ENCODE assay signal across 12 cellular contexts in genomic region chr4:121654738-121655137, GRCh38. TPM values are rescaled to one million over a fixed set of nuclear protein-coding genes. Genes with fewer than 3 reads are reported as not detected.
DNase-seq lines count a peak whose midpoint lies in the region; ATAC-seq and TF ChIP-seq lines count a peak whose summit lies in the region.
"Had no signal": no experiment of that assay in that cellular context is flagged by ENCODE, and none has a peak within 500 bp of the region (broad histone marks: within the 10 kb centered on the region; RNA-seq: fewer than 3 reads in every experiment).

No MANE protein-coding gene starts in this region.

- H3K4me2 ChIP-seq in Karpas-422 (ENCODE audit: low read depth, low read length, poor library complexity, severe bottlenecking), result peak overlapping the region; percentile 45
- H3K4me2 ChIP-seq: BLaER1 treated with 17β-estradiol and CSF1 and Interleukin-3, amounts not matched to agents 10 nM and 100 nM had no signal

- H3K4me1 ChIP-seq in Karpas-422 (ENCODE audit: low read length), result peaks cover 9% of the 10 kb centered on the region
- peaks cover 0 to 9% (median 0%) of the 10 kb centered on the region in 9 donors for H3K4me1 ChIP-seq in heart right ventricle
- H3K4me1 ChIP-seq: BLaER1 treated with 17β-estradiol and CSF1 and Interleukin-3, amounts not matched to agents 10 nM and 100 nM had no signal

- intact Hi-C loops in heart right ventricle (cut with DNase I) (loop anchor here (2.0 to 10.0 kb wide), 15 partner anchors 57 to 462 kb away; no protein-coding TSS in a partner anchor), natural killer cell (cut with micrococcal nuclease) (no loop called here)

- no peaks in the 10 kb centered on the region for H4K20me1 ChIP-seq in Karpas-422 (ENCODE audit: insufficient read depth, low read depth, low read length)
- H4K20me1 ChIP-seq: BLaER1 treated with 17β-estradiol and CSF1 and Interleukin-3, amounts not matched to agents 10 nM and 100 nM had no signal

- H2AFZ ChIP-seq in Karpas-422 (ENCODE audit: low read length), result no peak overlapping the region

- DNase-seq in Karpas-422 (peak; percentile 67), NCI-H2107 treated with DMSO at 0.1 percent for 48 hours (lab: John Stamatoyannopoulos, UW; ENCODE audit: unreplicated experiment) (no peak), heart right ventricle (no peak), natural killer cell (no peak)
- no peak for DNase-seq in naive thymus-derived CD8-positive, alpha-beta T cell
- DNase-seq: effector CD4-positive, alpha-beta T cell; left ventricle myocardium inferior; stimulated activated CD4-positive, alpha-beta T cell treated with anti-CD3 and anti-CD28 coated beads, Interleukin-1b, Interleukin-23, amount 100 ng/mL, for 48 hours had no signal

- no peak overlapping the region for H3K27ac Mint-ChIP-seq in naive thymus-derived CD8-positive, alpha-beta T cell
- H3K27ac Mint-ChIP-seq in natural killer cell, result no peak overlapping the region

- TF ChIP-seq CTCF in heart right ventricle (IDR thresholded peaks at IDR 0.05), result no peak
- no peak for TF ChIP-seq CTCF in natural killer cell (IDR thresholded peaks at IDR 0.05)

- peaks cover 4 to 18% (median 7%) of the 10 kb centered on the region in 5 donors for H3K27me3 Mint-ChIP-seq in naive thymus-derived CD8-positive, alpha-beta T cell
- H3K27me3 Mint-ChIP-seq in natural killer cell (ENCODE audit: low read depth in 2 of 2), result peaks cover 7 to 13% of the 10 kb centered on the region in 2 donors

- no peaks in the 10 kb centered on the region for H3K79me2 ChIP-seq in Karpas-422 (ENCODE audit: low read length)

- POLR2A ChIA-PET in naive thymus-derived CD8-positive, alpha-beta T cell (lab: Charles Lee), result no interaction called here

- no peak overlapping the region for H3K4me3 ChIP-seq in Karpas-422 (ENCODE audit: low read length)
- no peak overlapping the region for H3K4me3 ChIP-seq in heart right ventricle
- H3K4me3 ChIP-seq: BLaER1 treated with 17β-estradiol and CSF1 and Interleukin-3, amounts not matched to agents 10 nM and 100 nM; left ventricle myocardium inferior had no signal

- H3K9me3 ChIP-seq in Karpas-422 (ENCODE audit: low read length), result no peaks in the 10 kb centered on the region
- H3K9me3 ChIP-seq in heart right ventricle, result no peaks in the 10 kb centered on the region
- H3K9me3 ChIP-seq: BLaER1 treated with 17β-estradiol and CSF1 and Interleukin-3, amounts not matched to agents 10 nM and 100 nM; left ventricle myocardium inferior had no signal

- no peak overlapping the region for H3K27ac ChIP-seq in Karpas-422 (ENCODE audit: low read length)
- no peak overlapping the region for H3K27ac ChIP-seq in heart right ventricle
- H3K27ac ChIP-seq: BLaER1 treated with 17β-estradiol and CSF1 and Interleukin-3, amounts not matched to agents 10 nM and 100 nM; left ventricle myocardium inferior had no signal

- H3K36me3 Mint-ChIP-seq in naive thymus-derived CD8-positive, alpha-beta T cell, result no peaks in the 10 kb centered on the region
- no peaks in the 10 kb centered on the region for H3K36me3 Mint-ChIP-seq in natural killer cell

- ATAC-seq in GM18520 (IDR thresholded peaks at IDR 0.05; ENCODE audit: unreplicated experiment) (peak; percentile 78), GM21381 (IDR thresholded peaks at IDR 0.05; ENCODE audit: unreplicated experiment) (peak; percentile 87), HG02973 (IDR thresholded peaks at IDR 0.05; ENCODE audit: unreplicated experiment) (peak; percentile 92), heart right ventricle (no peak), natural killer cell (no peak)
- ATAC-seq in naive thymus-derived CD8-positive, alpha-beta T cell, result no peak

- H3K27me3 ChIP-seq in Karpas-422 (ENCODE audit: low read length) (no peaks in the 10 kb centered on the region), heart right ventricle (no peaks in the 10 kb centered on the region)
- H3K27me3 ChIP-seq: BLaER1 treated with 17β-estradiol and CSF1 and Interleukin-3, amounts not matched to agents 10 nM and 100 nM had no signal

- no peak overlapping the region for H3K4me3 Mint-ChIP-seq in naive thymus-derived CD8-positive, alpha-beta T cell
- no peak overlapping the region for H3K4me3 Mint-ChIP-seq in natural killer cell

- H3K36me3 ChIP-seq in Karpas-422 (ENCODE audit: insufficient read depth, low read length), result no peaks in the 10 kb centered on the region
- no peaks in the 10 kb centered on the region for H3K36me3 ChIP-seq in heart right ventricle
- H3K36me3 ChIP-seq: BLaER1 treated with 17β-estradiol and CSF1 and Interleukin-3, amounts not matched to agents 10 nM and 100 nM; left ventricle myocardium inferior had no signal

- H3K9me3 Mint-ChIP-seq in naive thymus-derived CD8-positive, alpha-beta T cell, result no peaks in the 10 kb centered on the region
- no peaks in the 10 kb centered on the region for H3K9me3 Mint-ChIP-seq in natural killer cell

- no peaks in the 10 kb centered on the region for H3K4me1 Mint-ChIP-seq in naive thymus-derived CD8-positive, alpha-beta T cell
- no peaks in the 10 kb centered on the region for H3K4me1 Mint-ChIP-seq in natural killer cell

- H3K9me2 ChIP-seq in Karpas-422 (replicated peaks; ENCODE audit: insufficient read depth, low read length), result no peaks in the 10 kb centered on the region

- 94 to 95% methylated on average over 3 of the region's 3 CpGs for WGBS in heart right ventricle, 2 donors

- no peak overlapping the region for H3K9ac ChIP-seq in Karpas-422 (ENCODE audit: low read length)
- H3K9ac ChIP-seq: BLaER1 treated with 17β-estradiol and CSF1 and Interleukin-3, amounts not matched to agents 10 nM and 100 nM had no signal

RNA-seq across cellular contexts. Expression of gene ANXA5, which starts 42.0 kb away (rescaled TPM):
- 67.2 and 89.5 TPM in 2 replicates for total RNA-seq in Karpas-422 (2014; rRNA removed; shearing (Covaris generic); ENCODE audit: low replicate concordance)
- 10 to 100 TPM; 38.2 to 40.7 TPM for total RNA-seq in naive thymus-derived CD8-positive, alpha-beta T cell
- polyA plus RNA-seq in naive thymus-derived CD8-positive, alpha-beta T cell, result 10 to 100 TPM; 24.8 to 93.3 (median 87.5) TPM
- total RNA-seq in heart right ventricle, result 100 to 1,000 TPM in 9 of 10 donors, 10 to 100 TPM in 1; 90.8 to 204 (median 115) TPM
- 100 to 1,000 TPM; 107 to 285 TPM for polyA plus RNA-seq in heart right ventricle
- total RNA-seq in natural killer cell, result 10 to 100 TPM; 24.9 to 74.4 (median 33.1) TPM

Comparison
In these comparisons a context has a peak if more than half of its experiments do, and no peak if none do; other contexts are left out.
1. ATAC-seq: peak in GM18520 (single experiment), GM21381 (single experiment) and HG02973 (single experiment); none in naive thymus-derived CD8-positive, alpha-beta T cell (0 of 2), heart right ventricle (0 of 8) and natural killer cell (0 of 3).